32 cellular contexts compared by ENCODE assay signal in the genomic region with DNA sequence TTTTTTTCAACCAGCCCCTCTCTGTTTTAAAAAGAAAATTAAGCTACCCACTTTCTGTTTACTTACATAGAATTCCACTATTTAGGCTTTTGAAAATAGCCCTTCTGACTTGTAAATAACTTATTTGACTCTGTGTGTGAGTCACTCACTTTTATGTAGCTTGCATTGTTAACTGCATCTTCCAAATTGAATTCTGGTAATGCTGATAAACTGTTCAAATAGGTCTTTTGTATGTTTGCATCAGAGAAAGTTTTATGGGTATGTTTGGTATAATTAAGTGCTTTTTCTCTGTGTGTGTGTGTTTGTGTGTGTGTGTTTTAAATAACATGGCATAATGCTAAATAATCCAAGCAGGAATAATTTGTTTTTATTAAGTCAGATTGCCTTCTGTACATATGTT.
"Had no signal": no experiment of that assay in that cellular context is flagged by ENCODE, and none has a peak within 500 bp of the region (broad histone marks: within the 10 kb centered on the region; RNA-seq: fewer than 3 reads in every experiment).

No MANE protein-coding gene starts in this region.

- DNase-seq: activated CD4-positive, alpha-beta memory T cell treated with anti-CD3 and anti-CD28 coated beads for 36 hours; activated CD4-positive, alpha-beta T cell treated with anti-CD3 and anti-CD28 coated beads, Interleukin-2, amount 10 ng/mL, durations not matched to agents 24 days and 14 days; activated CD8-positive, alpha-beta memory T cell treated with anti-CD3 and anti-CD28 coated beads, Interleukin-2, amount 50 U/mL, for 4 hours; activated effector memory CD4-positive, alpha-beta T cell treated with anti-CD3 and anti-CD28 coated beads, Interleukin-2, amount 50 U/mL, for 16 hours; activated naive CD4-positive, alpha-beta T cell treated with anti-CD3 and anti-CD28 coated beads for 36 hours; activated naive CD8-positive, alpha-beta T cell treated with anti-CD3 and anti-CD28 coated beads for 36 hours; activated T-cell treated with anti-CD3 and anti-CD28 coated beads, Interleukin-2, amount 50 U/mL, for 1 hour; cerebellar nuclear complex; colonic mucosa; dorsolateral prefrontal cortex; effector memory CD4-positive, alpha-beta T cell; foreskin keratinocyte; heart right ventricle; naive thymus-derived CD8-positive, alpha-beta T cell; nucleus accumbens; pancreas; stimulated activated CD4-positive, alpha-beta T cell treated with anti-CD3 and anti-CD28 coated beads, Interleukin-1b, Interleukin-23, amount 100 ng/mL, for 48 hours; stimulated activated CD4-positive, alpha-beta T cell treated with anti-CD3 and anti-CD28 coated beads, Interleukin-4, amount 100 ng/mL, for 4 hours; stimulated activated CD8-positive, alpha-beta memory T cell treated with anti-CD3 and anti-CD28 coated beads, Interleukin-4, amount 100 ng/mL, for 48 hours; stomach; T-helper 9 cell; tibial artery had no signal

- H3K27me3 Mint-ChIP-seq: activated CD4-positive, alpha-beta memory T cell treated with anti-CD3 and anti-CD28 coated beads for 36 hours; activated CD4-positive, alpha-beta T cell treated with anti-CD3 and anti-CD28 coated beads, Interleukin-2, amount 10 ng/mL, durations not matched to agents 24 days and 14 days; activated naive CD8-positive, alpha-beta T cell treated with anti-CD3 and anti-CD28 coated beads for 36 hours; brain had no signal

- H3K4me2 ChIP-seq: smooth muscle cell had no signal

- H3K4me3 Mint-ChIP-seq: activated CD4-positive, alpha-beta memory T cell treated with anti-CD3 and anti-CD28 coated beads for 36 hours; activated CD4-positive, alpha-beta T cell treated with anti-CD3 and anti-CD28 coated beads, Interleukin-2, amount 10 ng/mL, durations not matched to agents 24 days and 14 days; activated naive CD4-positive, alpha-beta T cell treated with anti-CD3 and anti-CD28 coated beads for 36 hours; activated naive CD8-positive, alpha-beta T cell treated with anti-CD3 and anti-CD28 coated beads for 36 hours; activated T-helper 1 cell treated with anti-CD3 and anti-CD28 coated beads, Interleukin-12 subunit alpha, Interleukin-12 subunit beta, Interleukin-2, Interleukin-4 antibody, amounts not matched to agents 30 ng/mL and 10 ng/mL and 1 ng/mL, durations not matched to agents 14 hours and 24 hours and 36 hours; brain; naive thymus-derived CD8-positive, alpha-beta T cell; neural crest cell; stimulated activated memory B cell treated with anti-CD40 and anti-IgM and Interleukin-4, amounts not matched to agents 10 μg/mL and 1 μg/mL and 100 μg/mL, for 72 hours had no signal

- H3K27ac ChIP-seq: ascending aorta, cardiac muscle cell, colonic mucosa, dorsolateral prefrontal cortex, foreskin keratinocyte, heart right ventricle, pancreas, prostate gland, stomach, suprapubic skin, tibial artery, VCaP had no signal

- H3K4me1 Mint-ChIP-seq: activated CD4-positive, alpha-beta T cell treated with anti-CD3 and anti-CD28 coated beads, Interleukin-2, amount 10 ng/mL, durations not matched to agents 24 days and 14 days; activated naive CD8-positive, alpha-beta T cell treated with anti-CD3 and anti-CD28 coated beads for 36 hours; stimulated activated memory B cell treated with anti-CD40 and anti-IgM and Interleukin-4, amounts not matched to agents 10 μg/mL and 1 μg/mL and 100 μg/mL, for 72 hours had no signal

- H3K27ac Mint-ChIP-seq: activated CD4-positive, alpha-beta memory T cell treated with anti-CD3 and anti-CD28 coated beads for 36 hours; activated CD4-positive, alpha-beta T cell treated with anti-CD3 and anti-CD28 coated beads, Interleukin-2, amount 10 ng/mL, durations not matched to agents 24 days and 14 days; activated naive CD4-positive, alpha-beta T cell treated with anti-CD3 and anti-CD28 coated beads for 36 hours; activated naive CD8-positive, alpha-beta T cell treated with anti-CD3 and anti-CD28 coated beads for 36 hours; activated T-helper 1 cell treated with anti-CD3 and anti-CD28 coated beads, Interleukin-12 subunit alpha, Interleukin-12 subunit beta, Interleukin-2, Interleukin-4 antibody, amounts not matched to agents 30 ng/mL and 10 ng/mL and 1 ng/mL, durations not matched to agents 14 hours and 24 hours and 36 hours; naive thymus-derived CD8-positive, alpha-beta T cell; stimulated activated memory B cell treated with anti-CD40 and anti-IgM and Interleukin-4, amounts not matched to agents 10 μg/mL and 1 μg/mL and 100 μg/mL, for 72 hours had no signal

- H3K27me3 ChIP-seq: ascending aorta, cardiac muscle cell, colonic mucosa, dorsolateral prefrontal cortex, foreskin keratinocyte, heart right ventricle, pancreas, stomach, suprapubic skin, tibial artery had no signal

- H3K4me1 ChIP-seq: ascending aorta, colonic mucosa, foreskin keratinocyte, prostate gland, tibial artery had no signal

- H3K36me3 ChIP-seq: ascending aorta, cardiac muscle cell, colonic mucosa, heart right ventricle, pancreas, prostate gland, stomach, suprapubic skin, tibial artery had no signal

- H3K36me3 Mint-ChIP-seq: activated CD4-positive, alpha-beta memory T cell treated with anti-CD3 and anti-CD28 coated beads for 36 hours; activated naive CD8-positive, alpha-beta T cell treated with anti-CD3 and anti-CD28 coated beads for 36 hours; brain; naive thymus-derived CD8-positive, alpha-beta T cell; stimulated activated memory B cell treated with anti-CD40 and anti-IgM and Interleukin-4, amounts not matched to agents 10 μg/mL and 1 μg/mL and 100 μg/mL, for 72 hours had no signal

- H3K4me3 ChIP-seq: ascending aorta, cardiac muscle cell, colonic mucosa, dorsolateral prefrontal cortex, heart right ventricle, pancreas, prostate gland, smooth muscle cell, stomach, suprapubic skin, tibial artery had no signal

- H3K9me3 ChIP-seq: ascending aorta, colonic mucosa, heart right ventricle, pancreas, prostate gland, stomach, suprapubic skin, tibial artery had no signal

- ATAC-seq: foreskin keratinocyte; heart right ventricle; naive thymus-derived CD8-positive, alpha-beta T cell; pancreas; stimulated activated memory B cell treated with anti-CD40 and anti-IgM and Interleukin-4, amounts not matched to agents 10 μg/mL and 1 μg/mL and 100 μg/mL, for 72 hours had no signal

- H3K9me3 Mint-ChIP-seq: activated CD4-positive, alpha-beta memory T cell treated with anti-CD3 and anti-CD28 coated beads for 36 hours; activated CD4-positive, alpha-beta T cell treated with anti-CD3 and anti-CD28 coated beads, Interleukin-2, amount 10 ng/mL, durations not matched to agents 24 days and 14 days; activated naive CD4-positive, alpha-beta T cell treated with anti-CD3 and anti-CD28 coated beads for 36 hours; activated naive CD8-positive, alpha-beta T cell treated with anti-CD3 and anti-CD28 coated beads for 36 hours; activated T-helper 1 cell treated with anti-CD3 and anti-CD28 coated beads, Interleukin-12 subunit alpha, Interleukin-12 subunit beta, Interleukin-2, Interleukin-4 antibody, amounts not matched to agents 30 ng/mL and 10 ng/mL and 1 ng/mL, durations not matched to agents 14 hours and 24 hours and 36 hours; brain; naive thymus-derived CD8-positive, alpha-beta T cell; neural crest cell; stimulated activated memory B cell treated with anti-CD40 and anti-IgM and Interleukin-4, amounts not matched to agents 10 μg/mL and 1 μg/mL and 100 μg/mL, for 72 hours had no signal
